Comparison of ENCODE assay signal across 12 cellular contexts in genomic region chr3:10198226-10198625, GRCh38. TPM values are rescaled to one million over a fixed set of nuclear protein-coding genes. Genes with fewer than 3 reads are reported as not detected.
DNase-seq lines count a peak whose midpoint lies in the region; ATAC-seq and TF ChIP-seq lines count a peak whose summit lies in the region.
"Had no signal": no experiment of that assay in that cellular context is flagged by ENCODE, and none has a peak within 500 bp of the region (broad histone marks: within the 10 kb centered on the region; RNA-seq: fewer than 3 reads in every experiment).

No MANE protein-coding gene starts in this region.

- no peaks in the 10 kb centered on the region for H3K9me3 ChIP-seq in CD8-positive, alpha-beta memory T cell (ENCODE audit: low read length)
- H3K9me3 ChIP-seq in OCI-LY1 (ENCODE audit: low read length) (no peaks in the 10 kb centered on the region), skeletal muscle tissue (ENCODE audit: control insufficient read depth in 3 of 3, low read length in 3 of 3) (no peaks in the 10 kb centered on the region), BE2C (no peaks in the 10 kb centered on the region), tibial nerve (no peaks in the 10 kb centered on the region)
- H3K9me3 ChIP-seq: MG63 had no signal

- H2AFZ ChIP-seq in OCI-LY1 (ENCODE audit: low read length): no peak overlapping the region

- no peak for TF ChIP-seq POLR2A in tibial nerve (IDR thresholded peaks at IDR 0.05)
- no peak for TF ChIP-seq POLR2A in GM18505 (IDR thresholded peaks at IDR 0.05; ENCODE audit: borderline replicate concordance, extremely low read depth, insufficient read depth, insufficient read length)

- no peaks in the 10 kb centered on the region for H3K79me2 ChIP-seq in OCI-LY1 (ENCODE audit: insufficient read depth, low read length)

- H3K9ac ChIP-seq in OCI-LY1 (ENCODE audit: low read length) (peak overlapping the region; percentile 47), skeletal muscle tissue (ENCODE audit: low read depth in 1 of 3, low read length in 3 of 3) (no peak overlapping the region)

- peak overlapping the region; percentile 92 to 100 (median 95) for H3K27ac Mint-ChIP-seq in CD8-positive, alpha-beta memory T cell
- H3K27ac Mint-ChIP-seq: endodermal cell had no signal

- H3K27me3 Mint-ChIP-seq in CD8-positive, alpha-beta memory T cell: no peaks in the 10 kb centered on the region

- H3K36me3 ChIP-seq in CD8-positive, alpha-beta memory T cell (ENCODE audit: insufficient read depth, low read length): no peaks in the 10 kb centered on the region
- H3K36me3 ChIP-seq in OCI-LY1 (ENCODE audit: insufficient read depth, low read length) (peaks cover 29% of the 10 kb centered on the region), skeletal muscle tissue (ENCODE audit: control insufficient read depth in 3 of 3, insufficient read depth in 3 of 3, low read length in 3 of 3) (peaks cover 4 to 18% (median 6%) of the 10 kb centered on the region in 3 donors), BE2C (no peaks in the 10 kb centered on the region), tibial nerve (peaks cover 0 to 14% (median 0%) of the 10 kb centered on the region in 3 donors)
- H3K36me3 ChIP-seq: MG63 had no signal

- H3K27me3 ChIP-seq in CD8-positive, alpha-beta memory T cell (ENCODE audit: insufficient read depth, low read length, poor library complexity, severe bottlenecking): no peaks in the 10 kb centered on the region
- H3K27me3 ChIP-seq in OCI-LY1 (ENCODE audit: insufficient read depth, low read length) (no peaks in the 10 kb centered on the region), skeletal muscle tissue (ENCODE audit: control insufficient read depth in 3 of 3, insufficient read depth in 3 of 3, low read length in 3 of 3) (no peaks in the 10 kb centered on the region), BE2C (no peaks in the 10 kb centered on the region), tibial nerve (no peaks in the 10 kb centered on the region)
- H3K27me3 ChIP-seq: MG63 had no signal

- peak overlapping the region; percentile 40 for H3K4me2 ChIP-seq in OCI-LY1 (ENCODE audit: low read length)

- H3K4me3 Mint-ChIP-seq in CD8-positive, alpha-beta memory T cell: peak overlapping the region in 3 of 7 donors; percentile 68 to 79 (median 77)
- H3K4me3 Mint-ChIP-seq: endodermal cell had no signal

- TF ChIP-seq EP300 in tibial nerve (IDR thresholded peaks at IDR 0.05): no peak

- H3K4me1 Mint-ChIP-seq in CD8-positive, alpha-beta memory T cell: peaks cover 62 to 74% (median 70%) of the 10 kb centered on the region in 3 donors

- WGBS in tibial nerve, 2 donors: 52 to 54% methylated on average over 4 of the region's 4 CpGs

- H3K36me3 Mint-ChIP-seq in CD8-positive, alpha-beta memory T cell: peaks cover 8 to 18% (median 11%) of the 10 kb centered on the region in 3 donors

- POLR2A ChIA-PET in CD8-positive, alpha-beta memory T cell (lab: Charles Lee): no interaction called here

- H3K4me3 ChIP-seq in CD8-positive, alpha-beta memory T cell (ENCODE audit: low read length): peak overlapping the region; percentile 32
- H3K4me3 ChIP-seq in OCI-LY1 (ENCODE audit: low read depth, low read length, poor library complexity, severe bottlenecking) (peak overlapping the region; percentile 6), skeletal muscle tissue (ENCODE audit: low read length in 3 of 3) (no peak overlapping the region), BE2C (ENCODE audit: low read depth, low read length) (no peak overlapping the region), tibial nerve (no peak overlapping the region)
- H3K4me3 ChIP-seq: MG63 had no signal

- ATAC-seq in GM18505 (IDR thresholded peaks at IDR 0.05; ENCODE audit: unreplicated experiment): no peak
- ATAC-seq in esophagus mucosa: no peak

- no peaks in the 10 kb centered on the region for H4K20me1 ChIP-seq in OCI-LY1 (ENCODE audit: insufficient read depth, low read length)

- no peaks in the 10 kb centered on the region for H3K9me2 ChIP-seq in OCI-LY1 (ENCODE audit: low read depth, low read length)

- H3K27ac ChIP-seq in CD8-positive, alpha-beta memory T cell (ENCODE audit: low read depth, low read length): no peak overlapping the region
- H3K27ac ChIP-seq in OCI-LY1 (ENCODE audit: low read depth, low read length, poor library complexity, severe bottlenecking) (peak overlapping the region; percentile 98), cingulate gyrus (ENCODE audit: low read depth, low read length) (peak overlapping the region; percentile 44), skeletal muscle tissue (ENCODE audit: low read depth, low read length) (peak overlapping the region; percentile 28), tibial nerve (no peak overlapping the region)

- peaks cover 68% of the 10 kb centered on the region for H3K4me1 ChIP-seq in CD8-positive, alpha-beta memory T cell (ENCODE audit: insufficient read depth, low read length)
- H3K4me1 ChIP-seq in OCI-LY1 (ENCODE audit: insufficient read depth, low read length, severe bottlenecking) (peaks cover 71% of the 10 kb centered on the region), skeletal muscle tissue (ENCODE audit: control insufficient read depth in 3 of 3, insufficient read depth in 3 of 3, low read length in 3 of 3) (peaks cover 27 to 52% (median 41%) of the 10 kb centered on the region in 3 donors), BE2C (no peaks in the 10 kb centered on the region; the same call in 1 of the 2 replicates), tibial nerve (peaks cover 0 to 50% (median 27%) of the 10 kb centered on the region in 4 donors)

- 0 out of 2 replicates have a peak, but pooled peaks cover 2% of the 10 kb centered on the region for H3F3A ChIP-seq in OCI-LY1 (ENCODE audit: insufficient read depth, low read length)

- CTCF ChIA-PET in CD8-positive, alpha-beta memory T cell (lab: Charles Lee): interaction anchor here (1.2 to 2.7 kb wide), 2 partner anchors 21 to 25 kb away, joined by 3 to 13 read pairs; no protein-coding TSS in a partner anchor

- no peak for DNase-seq in CD8-positive, alpha-beta memory T cell
- DNase-seq in BE2C (no peak), tibial nerve (ENCODE audit: low spot score in 2 of 2) (no peak)
- DNase-seq: DMS153, endodermal cell, NCI-H446 had no signal

- no peaks in the 10 kb centered on the region for H3K9me3 Mint-ChIP-seq in CD8-positive, alpha-beta memory T cell
- H3K9me3 Mint-ChIP-seq: endodermal cell had no signal

- TF ChIP-seq CTCF in OCI-LY1 (IDR thresholded peaks at IDR 0.05; ENCODE audit: low read length) (no peak), BE2C (IDR thresholded peaks at IDR 0.05; ENCODE audit: low read depth, low read length) (no peak), tibial nerve (IDR thresholded peaks at IDR 0.05) (no peak)

RNA-seq across cellular contexts. Expression of gene IRAK2, which starts 33.5 kb away (rescaled TPM):
- 1 to 10 TPM; 5.0 to 5.1 TPM for total RNA-seq in CD8-positive, alpha-beta memory T cell
- polyA plus RNA-seq in CD8-positive, alpha-beta memory T cell: 10.3 TPM
- total RNA-seq in skeletal muscle tissue (1.6 TPM), tibial nerve (10 to 100 TPM in 1 of 4 donors, 1 to 10 TPM in 3; 1.5 to 10.8 (median 4.7) TPM), esophagus mucosa (6.0 TPM)
- 0.37 TPM for polyA plus RNA-seq in BE2C (2012; ENCODE audit: insufficient read depth, insufficient read length, low read depth)

RNA-seq across cellular contexts. Expression of gene TATDN2, which starts 50.0 kb away (rescaled TPM):
- total RNA-seq in CD8-positive, alpha-beta memory T cell: 10 to 100 TPM; 57.6 to 60.0 TPM
- polyA plus RNA-seq in CD8-positive, alpha-beta memory T cell: 23.3 TPM
- total RNA-seq in skeletal muscle tissue: 13.6 TPM
- polyA plus RNA-seq in BE2C (2012; ENCODE audit: insufficient read depth, insufficient read length, low read depth): 15.8 TPM
- 10 to 100 TPM; 21.2 to 28.9 (median 28.5) TPM for total RNA-seq in tibial nerve
- total RNA-seq in esophagus mucosa: 16.9 TPM

RNA-seq across cellular contexts. Expression of gene VHL, which starts 56.6 kb away (rescaled TPM):
- total RNA-seq in CD8-positive, alpha-beta memory T cell: 10 to 100 TPM; 38.5 to 38.6 TPM
- polyA plus RNA-seq in CD8-positive, alpha-beta memory T cell: 36.4 TPM
- total RNA-seq in skeletal muscle tissue: 35.0 TPM
- polyA plus RNA-seq in BE2C (2012; ENCODE audit: insufficient read depth, insufficient read length, low read depth): 22.8 TPM
- 10 to 100 TPM; 24.0 to 45.9 (median 37.0) TPM for total RNA-seq in tibial nerve
- total RNA-seq in esophagus mucosa: 22.0 TPM

Comparison
In these comparisons a context has a peak if more than half of its experiments do, and no peak if none do; other contexts are left out.
1. H3K27ac ChIP-seq: peak in OCI-LY1 (single experiment), cingulate gyrus (single experiment) and skeletal muscle tissue (single experiment); none in CD8-positive, alpha-beta memory T cell (single experiment) and tibial nerve (0 of 4).
2. H3K4me3 ChIP-seq: peak in CD8-positive, alpha-beta memory T cell (single experiment) and OCI-LY1 (single experiment); none in skeletal muscle tissue (0 of 3), BE2C (single experiment) and tibial nerve (0 of 4).